ENCODE assay signal across 8 cellular contexts in the genomic region with DNA sequence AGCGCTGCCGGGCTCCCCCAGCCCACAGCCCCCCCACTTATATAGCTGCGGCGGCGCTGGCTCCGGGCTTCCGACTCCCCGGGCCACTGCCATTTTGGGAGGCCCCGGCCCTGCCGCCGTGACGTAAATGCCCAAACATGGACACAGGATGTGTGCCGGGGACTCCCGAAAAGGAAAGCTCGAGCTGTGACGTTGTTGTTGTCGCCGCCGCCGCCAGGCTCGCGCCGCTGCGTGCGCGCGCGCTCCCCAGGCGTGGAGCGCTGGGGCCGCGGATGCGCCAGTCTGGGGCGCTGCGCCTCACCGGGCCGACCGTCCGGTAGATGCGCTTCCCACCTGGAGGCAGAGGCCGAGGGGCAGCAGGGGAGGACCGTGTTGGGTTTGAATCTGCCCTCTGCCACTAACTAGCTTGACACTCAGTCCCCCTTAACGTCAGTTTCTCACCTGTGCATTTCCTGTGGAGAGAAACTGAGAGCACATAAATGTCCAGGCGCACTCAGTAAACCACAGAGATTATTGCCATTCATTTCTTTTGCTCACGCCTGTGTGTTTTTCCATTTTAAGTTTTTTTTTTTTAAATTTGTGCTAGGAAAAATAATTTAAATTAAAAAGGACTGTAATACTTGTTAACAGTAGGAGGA. TPM values are rescaled to one million over a fixed set of nuclear protein-coding genes. Genes with fewer than 3 reads are reported as not detected.
A peak's percentile ranks its signal among the peaks of the same experiment; 100 is the strongest.
DNase-seq lines count a peak whose midpoint lies in the region; ATAC-seq and TF ChIP-seq lines count a peak whose summit lies in the region.

TSS of gene EGR4 (minus strand) at position 15 of the 638 bp plus-strand sequence. CDS start 231 bp downstream, outside the sequence.

- H3K9me3 Mint-ChIP-seq in activated CD4-positive, alpha-beta T cell treated with anti-CD3 and anti-CD28 coated beads for 36 hours (ENCODE audit: low read depth): no peaks in the 10 kb centered on the region

- H3K9me3 ChIP-seq in A673 (ENCODE audit: low read depth, low read length, poor library complexity, severe bottlenecking): no peaks in the 10 kb centered on the region
- no peaks in the 10 kb centered on the region for H3K9me3 ChIP-seq in left lung

- H3K27me3 ChIP-seq in A673 (replicated peaks; ENCODE audit: insufficient read depth, low read depth, low read length, poor library complexity) (peaks cover 65% of the 10 kb centered on the region), left lung (peaks cover 56 to 95% of the 10 kb centered on the region in 2 donors)

- no peak within 1 kb of the TSS for H3K27ac Mint-ChIP-seq in activated CD4-positive, alpha-beta T cell treated with anti-CD3 and anti-CD28 coated beads for 36 hours

- intact Hi-C loops in A673 (cut with micrococcal nuclease; ENCODE audit: unreplicated experiment): no loop called here
- intact Hi-C loops in activated CD4-positive, alpha-beta T cell treated with anti-CD3 and anti-CD28 coated beads for 36 hours (cut with DNase I, micrococcal nuclease): loop anchor here (1.0 to 10.0 kb wide), 11 partner anchors 9 to 1149 kb away; partner anchors contain the start of genes CCT7 (in 2 of the 2), FBXO41 (in 2 of the 2), ALMS1 (in 1 of the 2) and CYP26B1 (in 1 of the 2)
- intact Hi-C loops in left lung (cut with DNase I): no loop called here

- H3K27me3 Mint-ChIP-seq in activated CD4-positive, alpha-beta T cell treated with anti-CD3 and anti-CD28 coated beads for 36 hours: peaks cover 65% of the 10 kb centered on the region

- peak; percentile 92 for DNase-seq in A673 (ENCODE audit: low spot score)
- DNase-seq in NCI-H345 treated with DMSO at 0.1 percent for 48 hours (lab: John Stamatoyannopoulos, UW; ENCODE audit: unreplicated experiment): peak; percentile 40
- DNase-seq in activated CD4-positive, alpha-beta T cell treated with anti-CD3 and anti-CD28 coated beads for 36 hours: peak; percentile 95
- peak; percentile 98 for DNase-seq in cerebellum (ENCODE audit: low spot score)
- peak; percentile 70 to 85 for DNase-seq in left lung
- peak; percentile 76 to 79 (median 77) for DNase-seq in stimulated activated CD4-positive, alpha-beta T cell treated with anti-CD3 and anti-CD28 coated beads, TNF-alpha, amount 100 ng/mL, for 1 hour (ENCODE audit: low read depth in 3 of 3, low spot score in 1 of 3)

- no peaks in the 10 kb centered on the region for H3K36me3 ChIP-seq in A673 (ENCODE audit: insufficient read depth, low read length, poor library complexity, severe bottlenecking)
- no peaks in the 10 kb centered on the region for H3K36me3 ChIP-seq in left lung

- peaks cover 12% of the 10 kb centered on the region for H3K4me1 Mint-ChIP-seq in activated CD4-positive, alpha-beta T cell treated with anti-CD3 and anti-CD28 coated beads for 36 hours

- POLR2A ChIA-PET in A673 (lab: Charles Lee; ENCODE audit: low non-redundant PET): no interaction called here
- POLR2A ChIA-PET in activated CD4-positive, alpha-beta T cell treated with anti-CD3 and anti-CD28 coated beads for 36 hours (lab: Charles Lee): interaction anchor here (0.5 kb wide), 1 partner anchor 116 kb away, joined by 3 read pairs; no protein-coding TSS in a partner anchor

- ATAC-seq in GM19035 (IDR thresholded peaks at IDR 0.05; ENCODE audit: unreplicated experiment) (peak; percentile 94), HG03196 (IDR thresholded peaks at IDR 0.05; ENCODE audit: unreplicated experiment) (peak; percentile 90), left lung (peak; percentile 66)
- ATAC-seq in activated CD4-positive, alpha-beta T cell treated with anti-CD3 and anti-CD28 coated beads for 36 hours: peak; percentile 96

- no peak for TF ChIP-seq CTCF in A673 (conservative IDR thresholded peaks at IDR 0.05; ENCODE audit: low read depth, low read length)
- no peak for TF ChIP-seq CTCF in left lung (IDR thresholded peaks at IDR 0.05)

- CTCF ChIA-PET in A673 (lab: Charles Lee): interaction anchor here (0.5 to 1.0 kb wide), 3 partner anchors 19 to 81 kb away, joined by 3 to 4 read pairs (median 4); no protein-coding TSS in a partner anchor
- CTCF ChIA-PET in activated CD4-positive, alpha-beta T cell treated with anti-CD3 and anti-CD28 coated beads for 36 hours (lab: Charles Lee): interaction anchor here (0.5 to 1.7 kb wide), 4 partner anchors 9 to 93 kb away, joined by 3 to 4 read pairs (median 3); partner anchors contain the start of gene FBXO41

- H3K36me3 Mint-ChIP-seq in activated CD4-positive, alpha-beta T cell treated with anti-CD3 and anti-CD28 coated beads for 36 hours (ENCODE audit: low read depth): no peaks in the 10 kb centered on the region

- H3K4me3 ChIP-seq in A673 (ENCODE audit: low read depth, low read length, poor library complexity, severe bottlenecking) (peak within 1 kb of the TSS; percentile 52), left lung (peak within 1 kb of the TSS; percentile 21 to 45)

- peak within 1 kb of the TSS; percentile 68 for H3K4me3 Mint-ChIP-seq in activated CD4-positive, alpha-beta T cell treated with anti-CD3 and anti-CD28 coated beads for 36 hours

- H3K27ac ChIP-seq in A673 (ENCODE audit: low read depth, low read length, poor library complexity, severe bottlenecking) (no peak within 1 kb of the TSS), left lung (no peak within 1 kb of the TSS)

- BruUV-seq in A673 (replicated peaks; lab: Mats Ljungman, UMichigan): no TSS peak

- H3K4me1 ChIP-seq in A673 (ENCODE audit: insufficient read depth, low read length, poor library complexity, severe bottlenecking) (peaks cover 6% of the 10 kb centered on the region), left lung (peaks cover 8 to 24% of the 10 kb centered on the region in 2 donors)

RNA-seq across cellular contexts. Expression of gene EGR4, which starts in this region (rescaled TPM):
- total RNA-seq in A673 (2021): 1.9 and 2.0 TPM in 2 replicates
- under 1 TPM; 0.18 to 0.41 TPM for total RNA-seq in activated CD4-positive, alpha-beta T cell treated with anti-CD3 and anti-CD28 coated beads for 36 hours
- total RNA-seq in cerebellum: 0.09 TPM
- not detected for total RNA-seq in left lung

Comparison
In these comparisons a context has a peak if more than half of its experiments do, and no peak if none do; other contexts are left out.
1. Peak in DNase-seq and ATAC-seq in activated CD4-positive, alpha-beta T cell treated with anti-CD3 and anti-CD28 coated beads for 36 hours; RNA of the gene not detected or under 1 TPM.
2. Peak in DNase-seq in cerebellum; RNA of the gene not detected or under 1 TPM.
3. Peak in DNase-seq, ATAC-seq and H3K4me3 ChIP-seq in left lung; RNA of the gene not detected or under 1 TPM.
4. DNase-seq: peak in every context shown above with its lines; median percentile 98 in cerebellum; 95 in activated CD4-positive, alpha-beta T cell treated with anti-CD3 and anti-CD28 coated beads for 36 hours; 92 in A673; 78 in left lung; 77 in stimulated activated CD4-positive, alpha-beta T cell treated with anti-CD3 and anti-CD28 coated beads, TNF-alpha, amount 100 ng/mL, for 1 hour; 40 in NCI-H345 treated with DMSO at 0.1 percent for 48 hours.
5. intact Hi-C loops: an anchor here in activated CD4-positive, alpha-beta T cell treated with anti-CD3 and anti-CD28 coated beads for 36 hours (1.0 to 10.0 kb wide); none called in A673 and left lung.